8 cellular contexts compared by ENCODE assay signal in genomic region chr3:184565421-184566211, GRCh38. TPM values are rescaled to one million over a fixed set of nuclear protein-coding genes. Genes with fewer than 3 reads are reported as not detected.
DNase-seq lines count a peak whose midpoint lies in the region; ATAC-seq, FAIRE-seq and TF ChIP-seq lines count a peak whose summit lies in the region.

No MANE protein-coding gene starts in this region.

- no peak overlapping the region for H2AFZ ChIP-seq in smooth muscle cell (ENCODE audit: low read depth)

- peaks cover 58% of the 10 kb centered on the region for H3K27me3 Mint-ChIP-seq in activated CD4-positive, alpha-beta T cell treated with anti-CD3 and anti-CD28 coated beads, Interleukin-2, amount 10 ng/mL, durations not matched to agents 7 days and 5 days

- H3K4me3 Mint-ChIP-seq in activated CD4-positive, alpha-beta T cell treated with anti-CD3 and anti-CD28 coated beads, Interleukin-2, amount 10 ng/mL, durations not matched to agents 7 days and 5 days = no peak overlapping the region

- peak overlapping the region; percentile 99 for H3K4me2 ChIP-seq in smooth muscle cell

- peaks cover 62% of the 10 kb centered on the region for H3K79me2 ChIP-seq in smooth muscle cell (ENCODE audit: low read depth)

- H3K36me3 ChIP-seq in smooth muscle cell (ENCODE audit: low read depth) = no peaks in the 10 kb centered on the region

- 12% methylated on average over 14 of the region's 14 CpGs for WGBS in smooth muscle cell (ENCODE audit: low lambda C conversion rate)

- H3K4me1 ChIP-seq in smooth muscle cell (ENCODE audit: low read depth) = peaks cover 54% of the 10 kb centered on the region

- peaks cover 25% of the 10 kb centered on the region for H3F3A ChIP-seq in smooth muscle cell (ENCODE audit: low read depth)

- POLR2A ChIA-PET in activated CD4-positive, alpha-beta T cell treated with anti-CD3 and anti-CD28 coated beads, Interleukin-2, amount 10 ng/mL, durations not matched to agents 7 days and 5 days (lab: Charles Lee) = interaction anchor here (0.5 kb wide), 1 partner anchor 550 kb away, joined by 3 read pairs; no protein-coding TSS in a partner anchor

- FAIRE-seq in H54 (lab: Jason Lieb, UNC) (peak; percentile 65), RCC 7860 (lab: Jason Lieb, UNC) (no peak)

- no peaks in the 10 kb centered on the region for H3K36me3 Mint-ChIP-seq in activated CD4-positive, alpha-beta T cell treated with anti-CD3 and anti-CD28 coated beads, Interleukin-2, amount 10 ng/mL, durations not matched to agents 7 days and 5 days (ENCODE audit: low read depth)

- ATAC-seq in GM21786 (IDR thresholded peaks at IDR 0.05; ENCODE audit: unreplicated experiment) (no peak), HG03565 (IDR thresholded peaks at IDR 0.05; ENCODE audit: unreplicated experiment) (no peak), HG03469 (IDR thresholded peaks at IDR 0.05; ENCODE audit: unreplicated experiment) (no peak)

- CTCF ChIA-PET in activated CD4-positive, alpha-beta T cell treated with anti-CD3 and anti-CD28 coated beads, Interleukin-2, amount 10 ng/mL, durations not matched to agents 7 days and 5 days (lab: Charles Lee) = interaction anchor here (1.0 to 1.5 kb wide), 2 partner anchors 151 to 238 kb away, joined by 3 read pairs; no protein-coding TSS in a partner anchor

- no peak overlapping the region for H3K9ac ChIP-seq in smooth muscle cell (ENCODE audit: low read depth)

- H3K9me3 ChIP-seq in smooth muscle cell (replicated peaks; ENCODE audit: low read depth) = no peaks in the 10 kb centered on the region

- H4K20me1 ChIP-seq in smooth muscle cell (ENCODE audit: low read depth) = peaks cover 47% of the 10 kb centered on the region

- DNase-seq in H54 (ENCODE audit: insufficient read length, low spot score) = peak; percentile 100
- peak; percentile 39 for DNase-seq in RCC 7860 (ENCODE audit: low spot score)
- peak; percentile 88 to 94 for DNase-seq in foreskin fibroblast
- peak; percentile 38 for DNase-seq in smooth muscle cell (lab: John Stamatoyannopoulos, UW; ENCODE audit: unreplicated experiment)
- DNase-seq in activated CD4-positive, alpha-beta T cell treated with anti-CD3 and anti-CD28 coated beads, Interleukin-2, amount 10 ng/mL, durations not matched to agents 7 days and 5 days = no peak

- H3K27ac ChIP-seq in smooth muscle cell (ENCODE audit: low read depth) = peak overlapping the region; percentile 78

- H3K4me3 ChIP-seq in foreskin fibroblast (ENCODE audit: low read depth in 1 of 2, low read length in 2 of 2) (peak overlapping the region; percentile 29 to 81), smooth muscle cell (no peak overlapping the region)

- H3K9me3 Mint-ChIP-seq in activated CD4-positive, alpha-beta T cell treated with anti-CD3 and anti-CD28 coated beads, Interleukin-2, amount 10 ng/mL, durations not matched to agents 7 days and 5 days = no peaks in the 10 kb centered on the region

- H3K4me1 Mint-ChIP-seq in activated CD4-positive, alpha-beta T cell treated with anti-CD3 and anti-CD28 coated beads, Interleukin-2, amount 10 ng/mL, durations not matched to agents 7 days and 5 days = peaks cover 18% of the 10 kb centered on the region

- H3K27ac Mint-ChIP-seq in activated CD4-positive, alpha-beta T cell treated with anti-CD3 and anti-CD28 coated beads, Interleukin-2, amount 10 ng/mL, durations not matched to agents 7 days and 5 days = no peak overlapping the region

- TF ChIP-seq CTCF in foreskin fibroblast (IDR thresholded peaks at IDR 0.05; ENCODE audit: low read depth, low read length) = no peak
- TF ChIP-seq CTCF in smooth muscle cell (IDR thresholded peaks at IDR 0.05; ENCODE audit: borderline replicate concordance, insufficient read depth, poor library complexity, severe bottlenecking) = no peak

- TF ChIP-seq POLR2A in H54 (IDR thresholded peaks at IDR 0.05; ENCODE audit: low read depth, low read length) = no peak

- no peaks in the 10 kb centered on the region for H3K27me3 ChIP-seq in smooth muscle cell (ENCODE audit: low read depth)

RNA-seq across cellular contexts. Expression of gene EPHB3, which starts 4.0 kb away (rescaled TPM):
- total RNA-seq in smooth muscle cell = 9.9 and 11.1 TPM in 2 replicates
- polyA plus RNA-seq in smooth muscle cell = 23.1 and 31.6 TPM in 2 replicates
- under 1 TPM; 0.12 to 0.22 TPM for total RNA-seq in activated CD4-positive, alpha-beta T cell treated with anti-CD3 and anti-CD28 coated beads, Interleukin-2, amount 10 ng/mL, durations not matched to agents 7 days and 5 days
